In the genomic region with DNA sequence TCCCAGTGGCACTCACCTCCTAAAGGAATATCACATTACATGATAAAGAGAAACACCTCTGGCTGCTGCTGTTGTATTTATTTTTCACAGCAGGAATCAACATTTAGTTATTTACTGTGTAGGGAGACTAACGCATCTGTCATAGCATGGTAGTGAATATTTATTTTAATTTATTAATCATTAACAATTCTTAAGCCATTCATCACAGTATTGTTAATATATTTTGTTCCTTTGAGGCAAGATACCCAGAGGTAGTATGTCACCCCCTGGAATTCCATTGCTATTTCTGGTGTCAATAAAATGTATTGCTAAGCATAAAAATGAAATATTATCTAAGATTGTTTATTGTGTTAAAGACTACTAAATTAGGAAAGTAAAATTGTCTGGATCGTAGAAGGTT, we compare ENCODE assay signal across 22 cellular contexts.
"Had no signal": no experiment of that assay in that cellular context is flagged by ENCODE, and none has a peak within 500 bp of the region (broad histone marks: within the 10 kb centered on the region; RNA-seq: fewer than 3 reads in every experiment).

No MANE protein-coding gene starts in this region.

- DNase-seq: activated CD4-positive, alpha-beta T cell treated with anti-CD3 and anti-CD28 coated beads, Interleukin-2, amount 10 ng/mL, durations not matched to agents 24 days and 14 days; activated CD4-positive, alpha-beta T cell treated with anti-CD3 and anti-CD28 coated beads, Interleukin-2, amount 50 U/mL, for 4 hours; activated CD8-positive, alpha-beta T cell treated with anti-CD3 and anti-CD28 coated beads, Interleukin-2, amount 10 ng/mL, durations not matched to agents 7 days and 5 days; activated gamma-delta T cell; activated naive CD4-positive, alpha-beta T cell treated with Interleukin-2 at 50 U/mL for 16 hours; activated naive CD8-positive, alpha-beta T cell treated with anti-CD3 and anti-CD28 coated beads, Interleukin-2, amount 10 ng/mL, durations not matched to agents 7 days and 5 days; activated T-cell treated with anti-CD3 and anti-CD28 coated beads, Interleukin-2, amount 50 U/mL, for 24 hours; body of pancreas; Kasumi-1; MG63; NCI-H1048; NCI-H1436; NCI-H1694 treated with DMSO at 0.1 percent for 48 hours; NCI-H2029; NCI-H345; NCI-H524 treated with DMSO at 0.1 percent for 48 hours; NCI-H748 treated with DMSO at 0.1 percent for 48 hours; NK-92 treated with Interleukin-12 subunit alpha and Interleukin-12 subunit beta, amount 100 ng/mL, for 24 hours; Right ventricle myocardium superior; T1000 had no signal

- H3K9me3 ChIP-seq: body of pancreas, breast epithelium, MG63 had no signal

- H3K4me1 ChIP-seq: breast epithelium had no signal

- H3K27me3 ChIP-seq: body of pancreas, breast epithelium, MG63 had no signal

- ATAC-seq: activated CD8-positive, alpha-beta T cell treated with anti-CD3 and anti-CD28 coated beads, Interleukin-2, amount 10 ng/mL, durations not matched to agents 7 days and 5 days; body of pancreas had no signal

- H3K27ac ChIP-seq: breast epithelium, SK-N-MC had no signal

- H3K4me3 ChIP-seq: body of pancreas, breast epithelium, MG63, SK-N-MC had no signal

- H3K36me3 ChIP-seq: breast epithelium, MG63 had no signal
